In the genomic region with DNA sequence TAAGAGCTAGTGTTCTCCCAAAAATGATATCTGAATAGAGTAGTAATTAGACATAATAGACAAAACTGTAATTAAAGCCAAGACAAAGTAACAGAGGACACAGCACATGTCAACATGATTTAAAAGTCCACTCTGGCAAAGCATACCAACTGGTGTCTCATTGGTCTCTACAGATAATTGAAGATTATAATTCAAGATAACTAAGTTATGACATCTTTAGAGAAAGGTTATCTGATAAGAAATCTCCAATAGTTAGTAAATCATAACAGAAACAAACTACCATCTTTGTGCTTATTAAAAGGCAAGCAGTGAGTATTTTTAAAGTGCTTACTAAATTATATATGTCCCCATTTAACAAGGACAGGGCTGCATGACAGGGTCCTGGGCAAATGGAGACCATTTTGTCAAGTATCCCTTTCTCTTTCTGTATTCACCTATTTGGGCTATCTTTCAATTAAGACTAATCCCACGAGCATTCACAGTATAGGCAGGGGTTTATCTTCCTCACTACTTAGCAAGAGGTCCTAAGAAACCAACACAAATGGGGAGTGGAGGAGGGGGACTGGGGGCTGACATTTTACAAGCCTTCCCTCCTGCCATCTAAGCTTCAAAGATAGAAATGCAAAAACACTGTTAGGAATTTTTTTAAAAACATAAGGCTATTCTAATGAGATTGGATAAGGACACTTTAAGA, we compare ENCODE assay signal across 16 cellular contexts. TPM values are rescaled to one million over a fixed set of nuclear protein-coding genes. Genes with fewer than 3 reads are reported as not detected.
DNase-seq lines count a peak whose midpoint lies in the region; ATAC-seq and TF ChIP-seq lines count a peak whose summit lies in the region.
"Had no signal": no experiment of that assay in that cellular context is flagged by ENCODE, and none has a peak within 500 bp of the region (broad histone marks: within the 10 kb centered on the region; RNA-seq: fewer than 3 reads in every experiment).

No MANE protein-coding gene starts in this region.

- no peak for TF ChIP-seq CTCF in neural crest cell (conservative IDR thresholded peaks at IDR 0.05)

- intact Hi-C loops in head of caudate nucleus (cut with DNase I): no loop called here

- DNase-seq in T-helper 1 cell: no peak
- no peak for DNase-seq in activated naive CD8-positive, alpha-beta T cell treated with anti-CD3 and anti-CD28 coated beads, Interleukin-2, amount 50 U/mL, for 24 hours
- no peak for DNase-seq in neural crest cell (ENCODE audit: low read depth, low spot score)
- DNase-seq in head of caudate nucleus: no peak
- DNase-seq in activated gamma-delta T cell treated with Interleukin-2 at 50 U/mL for 16 hours: no peak
- DNase-seq: COR-L47, esophagus squamous epithelium, left lung, NCI-H446, OCI-M1 had no signal

- H3K27ac Mint-ChIP-seq in T-helper 1 cell treated with Interleukin-12 subunit alpha and Interleukin-12 subunit beta and Interleukin-4 antibody, amounts not matched to agents 30 μg/mL and 1 μg/mL, for 36 hours: peak overlapping the region; percentile 72
- H3K27ac Mint-ChIP-seq in activated naive CD8-positive, alpha-beta T cell treated with anti-CD3 and anti-CD28 coated beads, Interleukin-2, amount 50 U/mL, for 24 hours: peak overlapping the region; percentile 48
- peak overlapping the region; percentile 62 for H3K27ac Mint-ChIP-seq in neural crest cell (ENCODE audit: unreplicated experiment)
- H3K27ac Mint-ChIP-seq: dendritic cell treated with granulocyte-macrophage colony-stimulating factor and Interleukin-4, amounts not matched to agents 40 ng/mL and 50 ng/mL, for 4 days had no signal

- no peaks in the 10 kb centered on the region for H3K27me3 Mint-ChIP-seq in T-helper 1 cell treated with Interleukin-12 subunit alpha and Interleukin-12 subunit beta and Interleukin-4 antibody, amounts not matched to agents 30 μg/mL and 1 μg/mL, for 36 hours (ENCODE audit: low read depth)
- H3K27me3 Mint-ChIP-seq in activated naive CD8-positive, alpha-beta T cell treated with anti-CD3 and anti-CD28 coated beads, Interleukin-2, amount 50 U/mL, for 24 hours: no peaks in the 10 kb centered on the region
- H3K27me3 Mint-ChIP-seq in neural crest cell (ENCODE audit: low read depth): no peaks in the 10 kb centered on the region
- H3K27me3 Mint-ChIP-seq: dendritic cell treated with granulocyte-macrophage colony-stimulating factor and Interleukin-4, amounts not matched to agents 40 ng/mL and 50 ng/mL, for 4 days had no signal

- peaks cover 3% of the 10 kb centered on the region for H3K9me3 Mint-ChIP-seq in T-helper 1 cell treated with Interleukin-12 subunit alpha and Interleukin-12 subunit beta and Interleukin-4 antibody, amounts not matched to agents 30 μg/mL and 1 μg/mL, for 36 hours
- H3K9me3 Mint-ChIP-seq in activated naive CD8-positive, alpha-beta T cell treated with anti-CD3 and anti-CD28 coated beads, Interleukin-2, amount 50 U/mL, for 24 hours: no peaks in the 10 kb centered on the region
- no peaks in the 10 kb centered on the region for H3K9me3 Mint-ChIP-seq in neural crest cell
- H3K9me3 Mint-ChIP-seq: dendritic cell treated with granulocyte-macrophage colony-stimulating factor and Interleukin-4, amounts not matched to agents 40 ng/mL and 50 ng/mL, for 4 days had no signal

- H3K4me3 Mint-ChIP-seq in T-helper 1 cell treated with Interleukin-12 subunit alpha and Interleukin-12 subunit beta and Interleukin-4 antibody, amounts not matched to agents 30 μg/mL and 1 μg/mL, for 36 hours: no peak overlapping the region
- no peak overlapping the region for H3K4me3 Mint-ChIP-seq in activated naive CD8-positive, alpha-beta T cell treated with anti-CD3 and anti-CD28 coated beads, Interleukin-2, amount 50 U/mL, for 24 hours
- no peak overlapping the region for H3K4me3 Mint-ChIP-seq in neural crest cell
- H3K4me3 Mint-ChIP-seq: dendritic cell treated with granulocyte-macrophage colony-stimulating factor and Interleukin-4, amounts not matched to agents 40 ng/mL and 50 ng/mL, for 4 days had no signal

- H3K27ac ChIP-seq in KOPT-K1 (ENCODE audit: low read depth, low read length, poor library complexity, severe bottlenecking): peak overlapping the region; percentile 8
- H3K27ac ChIP-seq: esophagus squamous epithelium, KMS-11, suprapubic skin had no signal

- no peaks in the 10 kb centered on the region for H3K9me3 ChIP-seq in KOPT-K1 (ENCODE audit: insufficient read depth, low read length, poor library complexity, severe bottlenecking)
- H3K9me3 ChIP-seq: esophagus squamous epithelium, suprapubic skin had no signal

- peaks cover 100% of the 10 kb centered on the region for H3K36me3 ChIP-seq in KOPT-K1 (ENCODE audit: insufficient read depth, low read length)

- H3K4me1 Mint-ChIP-seq in T-helper 1 cell treated with Interleukin-12 subunit alpha and Interleukin-12 subunit beta and Interleukin-4 antibody, amounts not matched to agents 30 μg/mL and 1 μg/mL, for 36 hours (ENCODE audit: low read depth): peaks cover 47% of the 10 kb centered on the region
- peaks cover 64% of the 10 kb centered on the region for H3K4me1 Mint-ChIP-seq in activated naive CD8-positive, alpha-beta T cell treated with anti-CD3 and anti-CD28 coated beads, Interleukin-2, amount 50 U/mL, for 24 hours
- no peaks in the 10 kb centered on the region for H3K4me1 Mint-ChIP-seq in neural crest cell

- no peak for ATAC-seq in activated naive CD8-positive, alpha-beta T cell treated with anti-CD3 and anti-CD28 coated beads, Interleukin-2, amount 50 U/mL, for 24 hours
- no peak for ATAC-seq in HG02938 (IDR thresholded peaks at IDR 0.05; ENCODE audit: unreplicated experiment)
- ATAC-seq: left lung had no signal

- H3K36me3 Mint-ChIP-seq in T-helper 1 cell treated with Interleukin-12 subunit alpha and Interleukin-12 subunit beta and Interleukin-4 antibody, amounts not matched to agents 30 μg/mL and 1 μg/mL, for 36 hours (ENCODE audit: low read depth): peaks cover 76% of the 10 kb centered on the region
- H3K36me3 Mint-ChIP-seq in activated naive CD8-positive, alpha-beta T cell treated with anti-CD3 and anti-CD28 coated beads, Interleukin-2, amount 50 U/mL, for 24 hours (ENCODE audit: low read depth): peaks cover 80% of the 10 kb centered on the region
- peaks cover 13% of the 10 kb centered on the region for H3K36me3 Mint-ChIP-seq in neural crest cell (ENCODE audit: low read depth)

RNA-seq across cellular contexts. Expression of a gene that starts 25.9 kb away (rescaled TPM):
- total RNA-seq in neural crest cell: 189 and 190 TPM in 2 replicates
